Comparison of ENCODE assay signal across 1 cellular context in the genomic region with DNA sequence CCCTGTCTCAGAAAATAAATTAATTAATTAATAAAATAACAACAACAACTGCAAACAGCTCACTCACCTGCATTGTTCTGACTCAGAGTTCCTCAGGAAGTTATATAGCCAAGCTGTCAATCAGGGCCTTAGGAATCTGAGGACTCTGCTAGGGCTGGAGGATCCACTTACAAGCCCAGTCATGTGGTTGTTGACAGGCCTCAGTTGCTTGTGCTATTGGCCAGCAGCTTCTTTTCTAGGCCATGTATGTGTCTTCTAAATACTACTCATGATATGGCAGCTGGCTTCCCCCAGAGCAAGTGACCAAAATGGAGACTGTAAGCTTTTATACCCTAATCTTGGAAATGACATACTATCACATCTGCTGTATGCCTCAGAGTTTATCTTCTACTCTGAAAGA.
TF ChIP-seq lines count a peak whose summit lies in the region.

No MANE protein-coding gene starts in this region.

TF ChIP-seq in K562, 482 proteins besides CTCF, POLR2A, EP300 and RAD21:
- TF ChIP-seq, protein P1, sequence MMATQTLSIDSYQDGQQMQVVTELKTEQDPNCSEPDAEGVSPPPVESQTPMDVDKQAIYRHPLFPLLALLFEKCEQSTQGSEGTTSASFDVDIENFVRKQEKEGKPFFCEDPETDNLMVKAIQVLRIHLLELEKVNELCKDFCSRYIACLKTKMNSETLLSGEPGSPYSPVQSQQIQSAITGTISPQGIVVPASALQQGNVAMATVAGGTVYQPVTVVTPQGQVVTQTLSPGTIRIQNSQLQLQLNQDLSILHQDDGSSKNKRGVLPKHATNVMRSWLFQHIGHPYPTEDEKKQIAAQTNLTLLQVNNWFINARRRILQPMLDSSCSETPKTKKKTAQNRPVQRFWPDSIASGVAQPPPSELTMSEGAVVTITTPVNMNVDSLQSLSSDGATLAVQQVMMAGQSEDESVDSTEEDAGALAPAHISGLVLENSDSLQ (IDR thresholded peaks at IDR 0.05) = peak; percentile 56
- TF ChIP-seq ZNF76 (CRISPR knock-in tag; IDR thresholded peaks at IDR 0.05; ENCODE audit: borderline replicate concordance) = no peak
TF ChIP-seq in K562: peak in this region for 1.
